Comparison of ENCODE assay signal across 10 cellular contexts in the genomic region with DNA sequence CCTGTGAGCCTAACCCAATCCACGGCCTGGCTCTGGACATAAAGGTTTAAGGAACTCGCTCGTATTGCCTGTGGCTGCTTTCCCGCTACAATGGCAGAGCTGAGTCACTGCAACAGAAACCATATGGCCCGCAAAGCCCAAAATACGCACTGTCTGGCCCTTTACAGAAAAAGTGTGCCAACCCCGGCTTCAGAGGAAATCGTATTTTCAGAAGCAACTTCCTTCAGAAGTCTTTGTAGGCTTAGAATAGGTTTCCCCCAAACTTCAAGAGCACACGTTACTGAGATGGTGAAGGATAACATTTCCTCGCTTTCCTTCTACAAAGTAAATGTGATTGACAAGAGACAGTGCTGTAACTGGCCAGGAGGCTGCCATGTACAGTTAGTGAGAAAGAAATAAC. TPM values are rescaled to one million over a fixed set of nuclear protein-coding genes. Genes with fewer than 3 reads are reported as not detected.
DNase-seq lines count a peak whose midpoint lies in the region; ATAC-seq and TF ChIP-seq lines count a peak whose summit lies in the region.
"Had no signal": no experiment of that assay in that cellular context is flagged by ENCODE, and none has a peak within 500 bp of the region (broad histone marks: within the 10 kb centered on the region; RNA-seq: fewer than 3 reads in every experiment).

No MANE protein-coding gene starts in this region.

- BruUV-seq in PC-3 (replicated peaks; lab: Mats Ljungman, UMichigan): no TSS peak

- peak overlapping the region; percentile 75 for H3K4me2 ChIP-seq in BLaER1
- no peak overlapping the region for H3K4me2 ChIP-seq in PC-3 (ENCODE audit: low read length)

- H3K27ac ChIP-seq in BLaER1 (peak overlapping the region; percentile 68), PC-3 (ENCODE audit: low read length) (no peak overlapping the region)

- DNase-seq in NCI-H446 treated with DMSO at 0.1 percent for 48 hours (lab: John Stamatoyannopoulos, UW) (peak; percentile 45), RKO (ENCODE audit: low spot score) (no peak), PC-3 (no peak)
- DNase-seq in activated T-cell treated with anti-CD3 and anti-CD28 coated beads, Interleukin-2, amount 50 U/mL, for 4 hours: peak; percentile 42
- DNase-seq in natural killer cell treated with Interleukin-12 subunit alpha and Interleukin-12 subunit beta and Interleukin-15 and Interleukin-18, amount 100 ng/mL, for 72 hours (ENCODE audit: low spot score): peak; percentile 67

- H3K9ac ChIP-seq in BLaER1 (peak overlapping the region; percentile 70; the same call in 1 of the 2 replicates), PC-3 (ENCODE audit: low read length) (no peak overlapping the region)

- H3K4me1 ChIP-seq in BLaER1 (peaks cover 39% of the 10 kb centered on the region), PC-3 (ENCODE audit: insufficient read depth, low read length) (peaks cover 14% of the 10 kb centered on the region)

- H3K4me3 ChIP-seq in BLaER1 (peak overlapping the region; percentile 10; the same call in 1 of the 2 replicates), PC-3 (ENCODE audit: low read length) (no peak overlapping the region)

- H3K36me3 ChIP-seq in BLaER1: no peaks in the 10 kb centered on the region
- no peaks in the 10 kb centered on the region for H3K36me3 ChIP-seq in PC-3 (ENCODE audit: low read depth, low read length)

- no peak for TF ChIP-seq CTCF in PC-3 (conservative IDR thresholded peaks at IDR 0.05; ENCODE audit: low read depth, low read length)

- peak; percentile 91 for ATAC-seq in activated T-cell treated with anti-CD3 and anti-CD28 coated beads, Interleukin-2, amount 50 U/mL, for 4 hours
- peak; percentile 81 to 82 for ATAC-seq in natural killer cell treated with Interleukin-12 subunit alpha and Interleukin-12 subunit beta and Interleukin-15 and Interleukin-18, amount 100 ng/mL, for 72 hours
- ATAC-seq in HG03342 (IDR thresholded peaks at IDR 0.05; ENCODE audit: unreplicated experiment): no peak
- no peak for ATAC-seq in GM21528 (IDR thresholded peaks at IDR 0.05; ENCODE audit: low FRiP score, unreplicated experiment)
- no peak for ATAC-seq in PC-3
- ATAC-seq: HepG2, SK-N-SH treated with all-trans-retinoic acid at 6 μM for 48 hours had no signal

- no peaks in the 10 kb centered on the region for H3K9me2 ChIP-seq in PC-3 (replicated peaks; ENCODE audit: low read length)

- H3K9me3 Mint-ChIP-seq in activated T-cell treated with anti-CD3 and anti-CD28 coated beads, Interleukin-2, amount 50 U/mL, for 4 hours: no peaks in the 10 kb centered on the region
- no peaks in the 10 kb centered on the region for H3K9me3 Mint-ChIP-seq in natural killer cell treated with Interleukin-12 subunit alpha and Interleukin-12 subunit beta and Interleukin-15 and Interleukin-18, amount 100 ng/mL, for 72 hours

- POLR2A ChIA-PET in PC-3 (lab: Charles Lee; ENCODE audit: unreplicated experiment): no interaction called here

- CTCF ChIA-PET in PC-3 (lab: Charles Lee): no interaction called here

- H3K4me3 Mint-ChIP-seq in activated T-cell treated with anti-CD3 and anti-CD28 coated beads, Interleukin-2, amount 50 U/mL, for 4 hours: peak overlapping the region; percentile 36
- H3K4me3 Mint-ChIP-seq in natural killer cell treated with Interleukin-12 subunit alpha and Interleukin-12 subunit beta and Interleukin-15 and Interleukin-18, amount 100 ng/mL, for 72 hours: peak overlapping the region; percentile 68

- no peaks in the 10 kb centered on the region for H3K9me3 ChIP-seq in BLaER1
- H3K9me3 ChIP-seq in PC-3 (ENCODE audit: low read length): no peaks in the 10 kb centered on the region

- no peaks in the 10 kb centered on the region for H3K36me3 Mint-ChIP-seq in activated T-cell treated with anti-CD3 and anti-CD28 coated beads, Interleukin-2, amount 50 U/mL, for 4 hours (ENCODE audit: insufficient read depth)
- no peaks in the 10 kb centered on the region for H3K36me3 Mint-ChIP-seq in natural killer cell treated with Interleukin-12 subunit alpha and Interleukin-12 subunit beta and Interleukin-15 and Interleukin-18, amount 100 ng/mL, for 72 hours

- H3K27ac Mint-ChIP-seq in natural killer cell treated with Interleukin-12 subunit alpha and Interleukin-12 subunit beta and Interleukin-15 and Interleukin-18, amount 100 ng/mL, for 72 hours: peak overlapping the region; percentile 71 to 82

- H3K4me1 Mint-ChIP-seq in activated T-cell treated with anti-CD3 and anti-CD28 coated beads, Interleukin-2, amount 50 U/mL, for 4 hours (ENCODE audit: low read depth): peaks cover 10% of the 10 kb centered on the region
- H3K4me1 Mint-ChIP-seq in natural killer cell treated with Interleukin-12 subunit alpha and Interleukin-12 subunit beta and Interleukin-15 and Interleukin-18, amount 100 ng/mL, for 72 hours (ENCODE audit: low read depth in 2 of 2): peaks cover 9 to 11% of the 10 kb centered on the region in 2 donors

- H3K27me3 ChIP-seq in BLaER1 (no peaks in the 10 kb centered on the region), PC-3 (ENCODE audit: low read length) (no peaks in the 10 kb centered on the region)

- intact Hi-C loops in PC-3 (cut with micrococcal nuclease): no loop called here

- H3K27me3 Mint-ChIP-seq in activated T-cell treated with anti-CD3 and anti-CD28 coated beads, Interleukin-2, amount 50 U/mL, for 4 hours (ENCODE audit: low read depth): no peaks in the 10 kb centered on the region
- no peaks in the 10 kb centered on the region for H3K27me3 Mint-ChIP-seq in natural killer cell treated with Interleukin-12 subunit alpha and Interleukin-12 subunit beta and Interleukin-15 and Interleukin-18, amount 100 ng/mL, for 72 hours

- peaks cover 3% of the 10 kb centered on the region for H3F3A ChIP-seq in PC-3 (ENCODE audit: low read length, unreplicated experiment)

- H4K20me1 ChIP-seq in BLaER1 (no peaks in the 10 kb centered on the region), PC-3 (ENCODE audit: low read length) (no peaks in the 10 kb centered on the region)

- no peaks in the 10 kb centered on the region for H3K79me2 ChIP-seq in PC-3 (ENCODE audit: low read length)

- no peak overlapping the region for H2AFZ ChIP-seq in PC-3 (ENCODE audit: low read length)

RNA-seq across cellular contexts. Expression of a gene that starts 34.8 kb away (rescaled TPM):
- total RNA-seq in activated T-cell treated with anti-CD3 and anti-CD28 coated beads, Interleukin-2, amount 50 U/mL, for 4 hours: 10 to 100 TPM; 18.7 to 27.6 (median 26.6) TPM
- total RNA-seq in natural killer cell treated with Interleukin-12 subunit alpha and Interleukin-12 subunit beta and Interleukin-15 and Interleukin-18, amount 100 ng/mL, for 72 hours: 10 to 100 TPM; 80.5 to 96.9 TPM
- 0.75 and 2.1 TPM in 2 replicates for total RNA-seq in PC-3 (2014; rRNA removed)

RNA-seq across cellular contexts. Expression of a gene that starts 56.2 kb away (rescaled TPM):
- total RNA-seq in activated T-cell treated with anti-CD3 and anti-CD28 coated beads, Interleukin-2, amount 50 U/mL, for 4 hours: 10 to 100 TPM; 33.5 to 38.0 (median 36.3) TPM
- 10 to 100 TPM; 30.4 to 37.7 TPM for total RNA-seq in natural killer cell treated with Interleukin-12 subunit alpha and Interleukin-12 subunit beta and Interleukin-15 and Interleukin-18, amount 100 ng/mL, for 72 hours
- total RNA-seq in PC-3 (2014; rRNA removed): 230 and 321 TPM in 2 replicates

Comparison
In these comparisons a context has a peak if more than half of its experiments do, and no peak if none do; other contexts are left out.
1. DNase-seq: peak in NCI-H446 treated with DMSO at 0.1 percent for 48 hours (single experiment), activated T-cell treated with anti-CD3 and anti-CD28 coated beads, Interleukin-2, amount 50 U/mL, for 4 hours (single experiment) and natural killer cell treated with Interleukin-12 subunit alpha and Interleukin-12 subunit beta and Interleukin-15 and Interleukin-18, amount 100 ng/mL, for 72 hours (single experiment); none in RKO (single experiment) and PC-3 (single experiment).
2. ATAC-seq: peak in activated T-cell treated with anti-CD3 and anti-CD28 coated beads, Interleukin-2, amount 50 U/mL, for 4 hours (2 of 2) and natural killer cell treated with Interleukin-12 subunit alpha and Interleukin-12 subunit beta and Interleukin-15 and Interleukin-18, amount 100 ng/mL, for 72 hours (2 of 2); none in HG03342 (single experiment), GM21528 (single experiment) and PC-3 (single experiment).